ENCODE assay signal across 8 cellular contexts in the genomic region with DNA sequence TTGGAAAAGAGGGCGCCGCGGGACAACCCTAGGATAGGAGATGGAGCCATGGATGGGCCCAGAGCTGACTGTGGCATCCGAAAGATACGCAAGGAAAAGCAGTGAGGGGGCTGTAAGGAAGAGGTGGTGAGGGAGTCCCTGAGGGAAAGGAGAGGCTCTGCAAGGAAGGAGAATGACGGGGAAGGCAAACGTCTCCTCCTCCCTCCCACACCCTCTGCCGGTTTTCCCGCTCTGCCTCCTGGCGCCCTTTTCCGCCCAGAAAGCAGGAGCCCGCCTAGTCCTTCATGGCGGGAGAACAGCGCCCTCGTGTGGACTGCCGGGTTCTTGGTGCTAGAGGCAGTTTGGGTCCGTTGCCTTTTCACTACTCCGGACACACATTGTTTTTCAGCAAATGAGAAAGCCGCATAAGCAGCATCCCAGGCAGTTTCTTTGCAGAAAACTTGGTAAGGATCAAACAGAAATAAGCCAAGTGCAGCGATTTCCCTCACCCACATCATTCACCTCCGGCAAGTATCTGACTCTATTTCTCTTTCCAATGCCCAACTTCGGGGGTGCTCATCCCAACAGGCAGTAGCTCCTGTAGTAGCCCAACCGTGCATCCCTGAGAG.
DNase-seq lines count a peak whose midpoint lies in the region; ATAC-seq and TF ChIP-seq lines count a peak whose summit lies in the region.

No MANE protein-coding gene starts in this region.

- intact Hi-C loops in activated CD4-positive, alpha-beta memory T cell treated with anti-CD3 and anti-CD28 coated beads for 36 hours (cut with micrococcal nuclease), result loop anchor here (1.0 kb wide), 2 partner anchors 119 to 1560 kb away; no protein-coding TSS in a partner anchor

- 0 out of 2 replicates have a peak overlapping the region, but pooled peaks have one; percentile 20 for H2AFZ ChIP-seq in GM23338

- peaks cover 6% of the 10 kb centered on the region for H3K9me3 Mint-ChIP-seq in GM23338
- no peaks in the 10 kb centered on the region for H3K9me3 Mint-ChIP-seq in activated CD4-positive, alpha-beta memory T cell treated with anti-CD3 and anti-CD28 coated beads for 36 hours
- no peaks in the 10 kb centered on the region for H3K9me3 Mint-ChIP-seq in effector memory CD8-positive, alpha-beta T cell

- H3K4me3 ChIP-seq in GM23338, result no peak overlapping the region

- H3K4me1 ChIP-seq in GM23338 (ENCODE audit: insufficient read depth), result peaks cover 6% of the 10 kb centered on the region

- H3K36me3 ChIP-seq in GM23338 (ENCODE audit: insufficient read depth), result no peaks in the 10 kb centered on the region

- peak; percentile 97 to 100 for TF ChIP-seq CTCF in GM23338 (conservative IDR thresholded peaks at IDR 0.05; ENCODE audit: low read depth in 2 of 2)

- no peaks in the 10 kb centered on the region for H3K79me2 ChIP-seq in GM23338 (replicated peaks; ENCODE audit: insufficient read depth)

- no peak overlapping the region for H3K4me3 Mint-ChIP-seq in GM23338
- no peak overlapping the region for H3K4me3 Mint-ChIP-seq in activated CD4-positive, alpha-beta memory T cell treated with anti-CD3 and anti-CD28 coated beads for 36 hours
- H3K4me3 Mint-ChIP-seq in effector memory CD8-positive, alpha-beta T cell, result no peak overlapping the region

- no peaks in the 10 kb centered on the region; the same call in 1 of the 2 replicates for H3K9me2 ChIP-seq in GM23338 (ENCODE audit: insufficient read depth)

- H4K20me1 ChIP-seq in GM23338 (replicated peaks; ENCODE audit: insufficient read depth), result no peaks in the 10 kb centered on the region

- CTCF ChIA-PET in activated CD4-positive, alpha-beta memory T cell treated with anti-CD3 and anti-CD28 coated beads for 36 hours (lab: Charles Lee), result interaction anchor here (0.7 to 2.1 kb wide), 11 partner anchors 9 to 1623 kb away, joined by 3 to 23 read pairs (median 3); no protein-coding TSS in a partner anchor

- ATAC-seq in GM23338 (peak; percentile 98), HG03280 (IDR thresholded peaks at IDR 0.05; ENCODE audit: unreplicated experiment) (no peak)
- no peak for ATAC-seq in effector memory CD8-positive, alpha-beta T cell (replicated peaks)

- H3K4me1 Mint-ChIP-seq in GM23338, result peaks cover 10% of the 10 kb centered on the region; the same call in 2 of the 3 replicates
- no peaks in the 10 kb centered on the region for H3K4me1 Mint-ChIP-seq in activated CD4-positive, alpha-beta memory T cell treated with anti-CD3 and anti-CD28 coated beads for 36 hours (ENCODE audit: low read depth)
- H3K4me1 Mint-ChIP-seq in effector memory CD8-positive, alpha-beta T cell (ENCODE audit: low read depth in 2 of 2), result peaks cover 5% of the 10 kb centered on the region in 2 donors

- peaks cover 7% of the 10 kb centered on the region for H3K27me3 Mint-ChIP-seq in GM23338 (ENCODE audit: insufficient read depth, low read depth, poor library complexity)
- H3K27me3 Mint-ChIP-seq in activated CD4-positive, alpha-beta memory T cell treated with anti-CD3 and anti-CD28 coated beads for 36 hours, result peaks cover 15% of the 10 kb centered on the region
- H3K27me3 Mint-ChIP-seq in effector memory CD8-positive, alpha-beta T cell, result peaks cover 41 to 58% of the 10 kb centered on the region in 2 donors

- no peaks in the 10 kb centered on the region for H3K27me3 ChIP-seq in GM23338 (ENCODE audit: insufficient read depth)

- H3K27ac Mint-ChIP-seq in GM23338, result no peak overlapping the region
- no peak overlapping the region for H3K27ac Mint-ChIP-seq in activated CD4-positive, alpha-beta memory T cell treated with anti-CD3 and anti-CD28 coated beads for 36 hours
- no peak overlapping the region for H3K27ac Mint-ChIP-seq in effector memory CD8-positive, alpha-beta T cell

- no peaks in the 10 kb centered on the region for H3F3A ChIP-seq in GM23338 (replicated peaks; ENCODE audit: low read depth)

- no peak overlapping the region for H3K27ac ChIP-seq in GM23338 (ENCODE audit: low read depth)

- peak; percentile 61 for DNase-seq in COLO668 (lab: John Stamatoyannopoulos, UW; ENCODE audit: unreplicated experiment)
- peak; percentile 97 for DNase-seq in GM23338 (ENCODE audit: low spot score)
- DNase-seq in NCI-H460 (ENCODE audit: extremely low read depth, low read depth), result peak; percentile 51
- peak; percentile 81 for DNase-seq in activated CD4-positive, alpha-beta memory T cell treated with anti-CD3 and anti-CD28 coated beads for 36 hours
- DNase-seq in effector memory CD8-positive, alpha-beta T cell, result peak; percentile 7 to 16 (median 10)
- peak; percentile 86 for DNase-seq in medulla oblongata (ENCODE audit: extremely low spot score)
- peak; percentile 25 for DNase-seq in stimulated activated CD8-positive, alpha-beta memory T cell treated with anti-CD3 and anti-CD28 coated beads, Interleukin-12 subunit alpha, Interleukin-12 subunit beta, amount 100 ng/mL, for 24 hours (ENCODE audit: extremely low read depth)

- POLR2A ChIA-PET in activated CD4-positive, alpha-beta memory T cell treated with anti-CD3 and anti-CD28 coated beads for 36 hours (lab: Charles Lee), result no interaction called here

- H3K4me2 ChIP-seq in GM23338, result no peak overlapping the region

- peaks cover 3% of the 10 kb centered on the region; the same call in 2 of the 3 replicates for H3K36me3 Mint-ChIP-seq in GM23338 (ENCODE audit: low read depth)
- H3K36me3 Mint-ChIP-seq in activated CD4-positive, alpha-beta memory T cell treated with anti-CD3 and anti-CD28 coated beads for 36 hours, result no peaks in the 10 kb centered on the region
- H3K36me3 Mint-ChIP-seq in effector memory CD8-positive, alpha-beta T cell (ENCODE audit: insufficient read depth), result peaks cover 3% of the 10 kb centered on the region

TF ChIP-seq in GM23338, 12 proteins besides CTCF, POLR2A, EP300 and RAD21 (continues in another document):
- TF ChIP-seq, protein P1, sequence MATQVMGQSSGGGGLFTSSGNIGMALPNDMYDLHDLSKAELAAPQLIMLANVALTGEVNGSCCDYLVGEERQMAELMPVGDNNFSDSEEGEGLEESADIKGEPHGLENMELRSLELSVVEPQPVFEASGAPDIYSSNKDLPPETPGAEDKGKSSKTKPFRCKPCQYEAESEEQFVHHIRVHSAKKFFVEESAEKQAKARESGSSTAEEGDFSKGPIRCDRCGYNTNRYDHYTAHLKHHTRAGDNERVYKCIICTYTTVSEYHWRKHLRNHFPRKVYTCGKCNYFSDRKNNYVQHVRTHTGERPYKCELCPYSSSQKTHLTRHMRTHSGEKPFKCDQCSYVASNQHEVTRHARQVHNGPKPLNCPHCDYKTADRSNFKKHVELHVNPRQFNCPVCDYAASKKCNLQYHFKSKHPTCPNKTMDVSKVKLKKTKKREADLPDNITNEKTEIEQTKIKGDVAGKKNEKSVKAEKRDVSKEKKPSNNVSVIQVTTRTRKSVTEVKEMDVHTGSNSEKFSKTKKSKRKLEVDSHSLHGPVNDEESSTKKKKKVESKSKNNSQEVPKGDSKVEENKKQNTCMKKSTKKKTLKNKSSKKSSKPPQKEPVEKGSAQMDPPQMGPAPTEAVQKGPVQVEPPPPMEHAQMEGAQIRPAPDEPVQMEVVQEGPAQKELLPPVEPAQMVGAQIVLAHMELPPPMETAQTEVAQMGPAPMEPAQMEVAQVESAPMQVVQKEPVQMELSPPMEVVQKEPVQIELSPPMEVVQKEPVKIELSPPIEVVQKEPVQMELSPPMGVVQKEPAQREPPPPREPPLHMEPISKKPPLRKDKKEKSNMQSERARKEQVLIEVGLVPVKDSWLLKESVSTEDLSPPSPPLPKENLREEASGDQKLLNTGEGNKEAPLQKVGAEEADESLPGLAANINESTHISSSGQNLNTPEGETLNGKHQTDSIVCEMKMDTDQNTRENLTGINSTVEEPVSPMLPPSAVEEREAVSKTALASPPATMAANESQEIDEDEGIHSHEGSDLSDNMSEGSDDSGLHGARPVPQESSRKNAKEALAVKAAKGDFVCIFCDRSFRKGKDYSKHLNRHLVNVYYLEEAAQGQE (IDR thresholded peaks at IDR 0.05; ENCODE audit: unreplicated experiment), result no peak
- TF ChIP-seq NANOG (IDR thresholded peaks at IDR 0.05; ENCODE audit: borderline replicate concordance) (no peak), CREB1 (CRISPR knock-in tag; IDR thresholded peaks at IDR 0.05; ENCODE audit: low read depth) (peak; percentile 58), EZH2phosphoT487 (IDR thresholded peaks at IDR 0.05; ENCODE audit: unreplicated experiment) (no peak)
- TF ChIP-seq, protein P2, sequence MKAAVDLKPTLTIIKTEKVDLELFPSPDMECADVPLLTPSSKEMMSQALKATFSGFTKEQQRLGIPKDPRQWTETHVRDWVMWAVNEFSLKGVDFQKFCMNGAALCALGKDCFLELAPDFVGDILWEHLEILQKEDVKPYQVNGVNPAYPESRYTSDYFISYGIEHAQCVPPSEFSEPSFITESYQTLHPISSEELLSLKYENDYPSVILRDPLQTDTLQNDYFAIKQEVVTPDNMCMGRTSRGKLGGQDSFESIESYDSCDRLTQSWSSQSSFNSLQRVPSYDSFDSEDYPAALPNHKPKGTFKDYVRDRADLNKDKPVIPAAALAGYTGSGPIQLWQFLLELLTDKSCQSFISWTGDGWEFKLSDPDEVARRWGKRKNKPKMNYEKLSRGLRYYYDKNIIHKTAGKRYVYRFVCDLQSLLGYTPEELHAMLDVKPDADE (IDR thresholded peaks at IDR 0.05), result no peak

Comparison
In these comparisons a context has a peak if more than half of its experiments do, and no peak if none do; other contexts are left out.
1. DNase-seq: peak in every context shown above with its lines; median percentile 97 in GM23338; 86 in medulla oblongata; 81 in activated CD4-positive, alpha-beta memory T cell treated with anti-CD3 and anti-CD28 coated beads for 36 hours; 61 in COLO668; 51 in NCI-H460; 25 in stimulated activated CD8-positive, alpha-beta memory T cell treated with anti-CD3 and anti-CD28 coated beads, Interleukin-12 subunit alpha, Interleukin-12 subunit beta, amount 100 ng/mL, for 24 hours; 10 in effector memory CD8-positive, alpha-beta T cell.